Comparison of ENCODE assay signal across 8 cellular contexts in the genomic region with DNA sequence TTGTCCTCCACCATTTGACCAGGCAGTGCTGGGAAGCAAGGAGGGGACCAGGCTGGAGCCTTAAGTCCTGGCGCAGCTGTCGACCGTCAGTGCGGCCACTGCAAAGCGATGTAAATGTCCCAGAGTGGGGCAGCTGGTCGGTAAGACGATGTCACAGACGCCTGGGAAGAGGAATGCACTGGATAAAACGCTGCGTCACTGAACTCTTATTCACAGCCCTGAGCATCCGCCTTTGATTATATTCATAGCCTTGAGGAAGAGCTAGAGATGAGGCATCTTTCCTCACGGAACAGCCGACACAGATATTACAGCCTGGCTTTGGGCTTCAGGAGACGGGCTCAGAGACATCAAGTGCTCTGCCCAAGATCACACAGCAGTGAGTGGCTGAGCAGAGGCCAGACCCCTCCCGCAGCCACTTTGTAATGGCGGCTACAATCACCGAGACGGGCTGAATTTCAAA. TPM values are rescaled to one million over a fixed set of nuclear protein-coding genes. Genes with fewer than 3 reads are reported as not detected.
DNase-seq lines count a peak whose midpoint lies in the region; ATAC-seq, FAIRE-seq and TF ChIP-seq lines count a peak whose summit lies in the region.

No MANE protein-coding gene starts in this region.

- no peaks in the 10 kb centered on the region for H3K9me3 ChIP-seq in BE2C
- no peaks in the 10 kb centered on the region for H3K9me3 ChIP-seq in Karpas-422 (ENCODE audit: low read length)
- no peaks in the 10 kb centered on the region for H3K9me3 ChIP-seq in aorta (ENCODE audit: control insufficient read depth, low read length)

- no peak for DNase-seq in BE2C
- DNase-seq in Karpas-422, result no peak
- no peak for DNase-seq in dorsolateral prefrontal cortex
- DNase-seq in RCC 7860 (ENCODE audit: low spot score), result no peak
- no peak for DNase-seq in aorta
- no peak for DNase-seq in RPMI8226
- no peak for DNase-seq in COLO829 (ENCODE audit: low spot score)

- TF ChIP-seq CTCF in BE2C (IDR thresholded peaks at IDR 0.05; ENCODE audit: low read depth, low read length), result no peak
- TF ChIP-seq CTCF in dorsolateral prefrontal cortex (IDR thresholded peaks at IDR 0.05 in 54 of 56, conservative IDR thresholded peaks at IDR 0.05 in 2 of 56; ENCODE audit: low read depth in 1 of 56, partially characterized antibody in 56 of 56), result no peak
- no peak for TF ChIP-seq CTCF in nephron (IDR thresholded peaks at IDR 0.05; ENCODE audit: unreplicated experiment in 3 of 3)

- H3K4me1 ChIP-seq in BE2C (no peaks in the 10 kb centered on the region), Karpas-422 (ENCODE audit: low read length) (peaks cover 6% of the 10 kb centered on the region), aorta (ENCODE audit: control insufficient read depth in 1 of 2, insufficient read depth in 2 of 2, low read length in 2 of 2) (no peaks in the 10 kb centered on the region)

- peaks cover 3% of the 10 kb centered on the region for H3K9me3 Mint-ChIP-seq in nephron

- H3K27ac ChIP-seq in Karpas-422 (ENCODE audit: low read length) (no peak overlapping the region), dorsolateral prefrontal cortex (peak overlapping the region in 14 of 59 donors; percentile 22 to 80 (median 58)), aorta (ENCODE audit: low read depth in 1 of 2, low read length in 2 of 2) (no peak overlapping the region)

- no peak overlapping the region for H3K9ac ChIP-seq in Karpas-422 (ENCODE audit: low read length)

- H3K27ac Mint-ChIP-seq in nephron, result peak overlapping the region; percentile 68 to 91 (median 84)

- H3K4me3 ChIP-seq in BE2C (ENCODE audit: low read depth, low read length) (peak overlapping the region; percentile 91), Karpas-422 (ENCODE audit: low read length) (peak overlapping the region; percentile 50; the same call in 1 of the 2 replicates), dorsolateral prefrontal cortex (peak overlapping the region in 58 of 59 donors; percentile 35 to 77 (median 60)), aorta (ENCODE audit: low read length in 2 of 2) (no peak overlapping the region)

- peak overlapping the region; percentile 80 to 87 (median 85) for H3K4me3 Mint-ChIP-seq in nephron

- 76% methylated on average over 18 of the region's 18 CpGs for WGBS in aorta, 2 donors

- ATAC-seq in aorta (ENCODE audit: low FRiP score), result no peak

- H3K79me2 ChIP-seq in Karpas-422 (ENCODE audit: low read length), result no peaks in the 10 kb centered on the region

- H3K27me3 ChIP-seq in BE2C (no peaks in the 10 kb centered on the region; the same call in 1 of the 2 replicates), Karpas-422 (ENCODE audit: low read length) (no peaks in the 10 kb centered on the region), dorsolateral prefrontal cortex (no peaks in the 10 kb centered on the region), aorta (ENCODE audit: control insufficient read depth in 1 of 2, insufficient read depth in 2 of 2, low read length in 1 of 2) (no peaks in the 10 kb centered on the region)

- no peaks in the 10 kb centered on the region for H3K9me2 ChIP-seq in Karpas-422 (replicated peaks; ENCODE audit: insufficient read depth, low read length)

- H3K36me3 Mint-ChIP-seq in nephron (ENCODE audit: low read depth), result no peaks in the 10 kb centered on the region

- no peaks in the 10 kb centered on the region for H4K20me1 ChIP-seq in Karpas-422 (ENCODE audit: insufficient read depth, low read depth, low read length)

- H3K36me3 ChIP-seq in BE2C, result no peaks in the 10 kb centered on the region
- no peaks in the 10 kb centered on the region for H3K36me3 ChIP-seq in Karpas-422 (ENCODE audit: insufficient read depth, low read length)
- H3K36me3 ChIP-seq in aorta (ENCODE audit: control insufficient read depth in 1 of 2, insufficient read depth in 2 of 2, low read length in 1 of 2), result no peaks in the 10 kb centered on the region

- intact Hi-C loops in dorsolateral prefrontal cortex (cut with DNase I) (loop anchor here in 1 of 2 donors (10.0 kb wide), 1 partner anchor 1131 kb away; no protein-coding TSS in a partner anchor), aorta (cut with DNase I) (loop anchor here in 1 of 2 donors (10.0 kb wide), 1 partner anchor 1131 kb away; no protein-coding TSS in a partner anchor)

- no peak for FAIRE-seq in RCC 7860 (lab: Jason Lieb, UNC)

- peaks cover 45% of the 10 kb centered on the region for H3K4me1 Mint-ChIP-seq in nephron

- H3K4me2 ChIP-seq in Karpas-422 (ENCODE audit: low read depth, low read length, poor library complexity, severe bottlenecking), result peak overlapping the region; percentile 67

- peaks cover 22% of the 10 kb centered on the region for H3K27me3 Mint-ChIP-seq in nephron (ENCODE audit: low read depth)

- H2AFZ ChIP-seq in Karpas-422 (ENCODE audit: low read length), result no peak overlapping the region

RNA-seq across cellular contexts. Expression of gene TUBGCP3, which starts 17.6 kb away (rescaled TPM):
- 59.4 TPM for polyA plus RNA-seq in BE2C (2012; ENCODE audit: insufficient read depth, insufficient read length, low read depth)
- total RNA-seq in Karpas-422 (2014; rRNA removed; shearing (Covaris generic); ENCODE audit: low replicate concordance), result 49.9 and 52.8 TPM in 2 replicates
- total RNA-seq in dorsolateral prefrontal cortex (10 to 100 TPM; 29.5 to 60.5 (median 44.0) TPM), aorta (10 to 100 TPM; 34.7 to 45.9 TPM)
- polyA plus RNA-seq in aorta, result 10 to 100 TPM in 1 of 2 donors, 1 to 10 TPM in 1; 3.6 to 20.2 TPM

Comparison
In these comparisons a context has a peak if more than half of its experiments do, and no peak if none do; other contexts are left out.
1. H3K4me3 ChIP-seq: peak in BE2C (single experiment), Karpas-422 (single experiment) and dorsolateral prefrontal cortex (58 of 59); none in aorta (0 of 2).